ENCODE assay signal across 11 cellular contexts in the genomic region with DNA sequence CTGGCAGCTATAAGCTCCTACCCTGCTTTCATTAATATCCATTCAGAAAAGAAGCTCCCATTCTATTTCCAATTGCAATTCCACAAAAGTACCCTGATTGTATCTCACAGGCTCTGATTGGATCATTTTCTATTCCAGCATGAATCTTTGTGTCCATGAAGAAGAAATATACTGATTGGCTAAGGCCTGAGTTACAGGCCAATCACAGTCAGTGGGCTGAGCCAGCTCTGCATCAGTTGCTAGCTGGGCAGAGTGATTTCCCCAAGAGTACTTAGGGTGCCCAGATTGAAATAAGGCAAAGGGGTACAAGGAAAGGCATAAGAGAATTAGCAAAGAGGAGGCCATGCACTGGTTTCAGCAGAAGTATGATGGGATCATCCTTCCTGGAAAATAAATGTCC. TPM values are rescaled to one million over a fixed set of nuclear protein-coding genes. Genes with fewer than 3 reads are reported as not detected.
DNase-seq lines count a peak whose midpoint lies in the region; ATAC-seq and TF ChIP-seq lines count a peak whose summit lies in the region.
"Had no signal": no experiment of that assay in that cellular context is flagged by ENCODE, and none has a peak within 500 bp of the region (broad histone marks: within the 10 kb centered on the region; RNA-seq: fewer than 3 reads in every experiment).

No MANE protein-coding gene starts in this region.

- DNase-seq in BE2C: peak; percentile 26
- DNase-seq in endodermal cell: peak; percentile 55
- no peak for DNase-seq in NCI-H1048 (lab: John Stamatoyannopoulos, UW)
- no peak for DNase-seq in activated CD8-positive, alpha-beta memory T cell treated with anti-CD3 and anti-CD28 coated beads for 24 hours
- DNase-seq in glutamatergic neuron: no peak
- DNase-seq in activated T-cell treated with anti-CD3 and anti-CD28 coated beads, Interleukin-2, amount 50 U/mL, for 24 hours: no peak
- DNase-seq: SIG-M5 had no signal

- peaks cover 2% of the 10 kb centered on the region for H3K27me3 Mint-ChIP-seq in endodermal cell (ENCODE audit: insufficient read depth)
- H3K27me3 Mint-ChIP-seq in glutamatergic neuron (ENCODE audit: unreplicated experiment): no peaks in the 10 kb centered on the region
- peaks cover 6% of the 10 kb centered on the region for H3K27me3 Mint-ChIP-seq in activated T-cell treated with anti-CD3 and anti-CD28 coated beads, Interleukin-2, amount 50 U/mL, for 24 hours

- H3K4me3 ChIP-seq in BE2C (ENCODE audit: low read depth, low read length) (no peak overlapping the region), endodermal cell (ENCODE audit: low read length) (no peak overlapping the region)
- H3K4me3 ChIP-seq: tibial nerve had no signal

- no peaks in the 10 kb centered on the region for H3K9me3 Mint-ChIP-seq in endodermal cell
- H3K9me3 Mint-ChIP-seq in glutamatergic neuron (ENCODE audit: unreplicated experiment): no peaks in the 10 kb centered on the region
- no peaks in the 10 kb centered on the region for H3K9me3 Mint-ChIP-seq in activated T-cell treated with anti-CD3 and anti-CD28 coated beads, Interleukin-2, amount 50 U/mL, for 24 hours
- H3K9me3 Mint-ChIP-seq: activated naive CD4-positive, alpha-beta T cell treated with anti-CD3 and anti-CD28 coated beads, Interleukin-2, amount 50 U/mL, for 24 hours had no signal

- H3K9me3 ChIP-seq in BE2C (no peaks in the 10 kb centered on the region), endodermal cell (ENCODE audit: control insufficient read depth, low read length) (no peaks in the 10 kb centered on the region)
- H3K9me3 ChIP-seq: tibial nerve had no signal

- H3K27ac ChIP-seq in endodermal cell (ENCODE audit: low read depth, low read length): no peak overlapping the region
- H3K27ac ChIP-seq: tibial nerve had no signal

- H3K36me3 ChIP-seq in BE2C (no peaks in the 10 kb centered on the region), endodermal cell (ENCODE audit: control insufficient read depth, insufficient read depth, low read length) (no peaks in the 10 kb centered on the region)
- H3K36me3 ChIP-seq: tibial nerve had no signal

- H3K27ac Mint-ChIP-seq in endodermal cell: no peak overlapping the region
- no peak overlapping the region for H3K27ac Mint-ChIP-seq in glutamatergic neuron (ENCODE audit: unreplicated experiment)
- no peak overlapping the region for H3K27ac Mint-ChIP-seq in activated T-cell treated with anti-CD3 and anti-CD28 coated beads, Interleukin-2, amount 50 U/mL, for 24 hours
- H3K27ac Mint-ChIP-seq: activated naive CD4-positive, alpha-beta T cell treated with anti-CD3 and anti-CD28 coated beads, Interleukin-2, amount 50 U/mL, for 24 hours had no signal

- peak; percentile 81 for ATAC-seq in GM19438 (IDR thresholded peaks at IDR 0.05; ENCODE audit: low read depth, unreplicated experiment)
- peak; percentile 86 for ATAC-seq in HG03354 (IDR thresholded peaks at IDR 0.05; ENCODE audit: poor library complexity, severe bottlenecking, unreplicated experiment)

- H3K4me1 Mint-ChIP-seq in endodermal cell: no peaks in the 10 kb centered on the region
- no peaks in the 10 kb centered on the region for H3K4me1 Mint-ChIP-seq in glutamatergic neuron (ENCODE audit: low read depth, unreplicated experiment)
- H3K4me1 Mint-ChIP-seq in activated T-cell treated with anti-CD3 and anti-CD28 coated beads, Interleukin-2, amount 50 U/mL, for 24 hours (ENCODE audit: low read depth): peaks cover 14% of the 10 kb centered on the region

- peaks cover 9% of the 10 kb centered on the region for H3K4me1 ChIP-seq in BE2C
- no peaks in the 10 kb centered on the region for H3K4me1 ChIP-seq in endodermal cell (ENCODE audit: control insufficient read depth, insufficient read depth, low read length)

- TF ChIP-seq CTCF in BE2C (IDR thresholded peaks at IDR 0.05; ENCODE audit: low read depth, low read length) (no peak), endodermal cell (conservative IDR thresholded peaks at IDR 0.05) (no peak), glutamatergic neuron (IDR thresholded peaks at IDR 0.05; ENCODE audit: partially characterized antibody, unreplicated experiment) (no peak)

- H3K36me3 Mint-ChIP-seq in endodermal cell (ENCODE audit: low read depth): no peaks in the 10 kb centered on the region
- H3K36me3 Mint-ChIP-seq in glutamatergic neuron (ENCODE audit: unreplicated experiment): no peaks in the 10 kb centered on the region
- H3K36me3 Mint-ChIP-seq in activated T-cell treated with anti-CD3 and anti-CD28 coated beads, Interleukin-2, amount 50 U/mL, for 24 hours (ENCODE audit: low read depth): no peaks in the 10 kb centered on the region

- no peaks in the 10 kb centered on the region for H3K27me3 ChIP-seq in BE2C
- H3K27me3 ChIP-seq in endodermal cell (ENCODE audit: control insufficient read depth, insufficient read depth, low read length, poor library complexity, severe bottlenecking): no peaks in the 10 kb centered on the region
- H3K27me3 ChIP-seq: tibial nerve had no signal

- no peak overlapping the region for H3K9ac ChIP-seq in endodermal cell (ENCODE audit: extremely low read depth, low read length, poor library complexity, severe bottlenecking)

- H3K4me3 Mint-ChIP-seq in endodermal cell: no peak overlapping the region
- H3K4me3 Mint-ChIP-seq in glutamatergic neuron (ENCODE audit: unreplicated experiment): no peak overlapping the region
- no peak overlapping the region for H3K4me3 Mint-ChIP-seq in activated T-cell treated with anti-CD3 and anti-CD28 coated beads, Interleukin-2, amount 50 U/mL, for 24 hours
- H3K4me3 Mint-ChIP-seq: activated naive CD4-positive, alpha-beta T cell treated with anti-CD3 and anti-CD28 coated beads, Interleukin-2, amount 50 U/mL, for 24 hours had no signal

RNA-seq across cellular contexts. Expression of a gene that starts 14.4 kb away (rescaled TPM):
- polyA plus RNA-seq in BE2C (2012; ENCODE audit: insufficient read depth, insufficient read length, low read depth): 0.17 TPM
- total RNA-seq in endodermal cell (not detected), glutamatergic neuron (ENCODE audit: unreplicated experiment) (not detected)
- polyA plus RNA-seq in endodermal cell (2013, experiment 1 of 2): 1.1 TPM
- polyA plus RNA-seq in endodermal cell (2013, experiment 2 of 2): 0.87 TPM

RNA-seq across cellular contexts. Expression of a gene that starts 14.9 kb away (rescaled TPM):
- not detected for polyA plus RNA-seq in BE2C (2012; ENCODE audit: insufficient read depth, insufficient read length, low read depth)
- total RNA-seq in endodermal cell: not detected
- polyA plus RNA-seq in endodermal cell (2013, experiment 1 of 2): not detected
- not detected for polyA plus RNA-seq in endodermal cell (2013, experiment 2 of 2)
- total RNA-seq in glutamatergic neuron (ENCODE audit: unreplicated experiment): not detected

RNA-seq across cellular contexts. Expression of a gene that starts 25.4 kb away (rescaled TPM):
- 7.1 TPM for polyA plus RNA-seq in BE2C (2012; ENCODE audit: insufficient read depth, insufficient read length, low read depth)
- total RNA-seq in endodermal cell (1 to 10 TPM; 2.5 to 3.3 TPM), glutamatergic neuron (ENCODE audit: unreplicated experiment) (0.88 TPM)
- 4.3 TPM for polyA plus RNA-seq in endodermal cell (2013, experiment 1 of 2)
- 4.2 TPM for polyA plus RNA-seq in endodermal cell (2013, experiment 2 of 2)

RNA-seq across cellular contexts. Expression of a gene that starts 25.6 kb away (rescaled TPM):
- polyA plus RNA-seq in BE2C (2012; ENCODE audit: insufficient read depth, insufficient read length, low read depth): 117 TPM
- total RNA-seq in endodermal cell: 100 to 1,000 TPM in 1 of 2 donors, 10 to 100 TPM in 1; 97.4 to 150 TPM
- 56.6 TPM for polyA plus RNA-seq in endodermal cell (2013, experiment 1 of 2)
- polyA plus RNA-seq in endodermal cell (2013, experiment 2 of 2): 63.5 TPM
- total RNA-seq in glutamatergic neuron (ENCODE audit: unreplicated experiment): 54.6 TPM

RNA-seq across cellular contexts. Expression of a gene that starts 56.8 kb away (rescaled TPM):
- polyA plus RNA-seq in BE2C (2012; ENCODE audit: insufficient read depth, insufficient read length, low read depth): 7.0 TPM
- not detected for total RNA-seq in endodermal cell
- 1.2 TPM for polyA plus RNA-seq in endodermal cell (2013, experiment 1 of 2)
- polyA plus RNA-seq in endodermal cell (2013, experiment 2 of 2): not detected
- not detected for total RNA-seq in glutamatergic neuron (ENCODE audit: unreplicated experiment)

Comparison
In these comparisons a context has a peak if more than half of its experiments do, and no peak if none do; other contexts are left out.
1. DNase-seq: peak in BE2C (single experiment) and endodermal cell (single experiment); none in NCI-H1048 (single experiment), activated CD8-positive, alpha-beta memory T cell treated with anti-CD3 and anti-CD28 coated beads for 24 hours (single experiment), glutamatergic neuron (single experiment) and activated T-cell treated with anti-CD3 and anti-CD28 coated beads, Interleukin-2, amount 50 U/mL, for 24 hours (single experiment).